24 cellular contexts compared by ENCODE assay signal in genomic region chr11:71215372-71215965, GRCh38. TPM values are rescaled to one million over a fixed set of nuclear protein-coding genes. Genes with fewer than 3 reads are reported as not detected.
"Had no signal": no experiment of that assay in that cellular context is flagged by ENCODE, and none has a peak within 500 bp of the region (broad histone marks: within the 10 kb centered on the region; RNA-seq: fewer than 3 reads in every experiment).

No MANE protein-coding gene starts in this region.

- H3K9me3 ChIP-seq: left ventricle myocardium inferior, mucosa of descending colon, pancreas, psoas muscle, testis, vagina had no signal

- H3K36me3 ChIP-seq: brain microvascular endothelial cell, left ventricle myocardium inferior, pancreas, vagina, WERI-Rb-1 had no signal

- H3K4me1 Mint-ChIP-seq: activated naive CD4-positive, alpha-beta T cell treated with anti-CD3 and anti-CD28 coated beads, Interleukin-2, amount 10 ng/mL, durations not matched to agents 7 days and 5 days; activated naive CD8-positive, alpha-beta T cell treated with anti-CD3 and anti-CD28 coated beads, Interleukin-2, amount 10 ng/mL, durations not matched to agents 7 days and 5 days had no signal

- H3K4me3 ChIP-seq: left ventricle myocardium inferior, mucosa of descending colon, pancreas, psoas muscle, testis, vagina had no signal

- H3K36me3 Mint-ChIP-seq: activated naive CD4-positive, alpha-beta T cell treated with anti-CD3 and anti-CD28 coated beads, Interleukin-2, amount 10 ng/mL, durations not matched to agents 7 days and 5 days; activated naive CD8-positive, alpha-beta T cell treated with anti-CD3 and anti-CD28 coated beads, Interleukin-2, amount 10 ng/mL, durations not matched to agents 7 days and 5 days; natural killer cell treated with Interleukin-12 subunit alpha and Interleukin-12 subunit beta and Interleukin-15 and Interleukin-18, amount 100 ng/mL, for 72 hours had no signal

- H3K27ac Mint-ChIP-seq: activated naive CD4-positive, alpha-beta T cell treated with anti-CD3 and anti-CD28 coated beads, Interleukin-2, amount 10 ng/mL, durations not matched to agents 7 days and 5 days; activated naive CD8-positive, alpha-beta T cell treated with anti-CD3 and anti-CD28 coated beads, Interleukin-2, amount 10 ng/mL, durations not matched to agents 7 days and 5 days; natural killer cell treated with Interleukin-12 subunit alpha and Interleukin-12 subunit beta and Interleukin-15 and Interleukin-18, amount 100 ng/mL, for 72 hours; T-helper 17 cell had no signal

- H3K27me3 Mint-ChIP-seq: activated naive CD4-positive, alpha-beta T cell treated with anti-CD3 and anti-CD28 coated beads, Interleukin-2, amount 10 ng/mL, durations not matched to agents 7 days and 5 days; activated naive CD8-positive, alpha-beta T cell treated with anti-CD3 and anti-CD28 coated beads, Interleukin-2, amount 10 ng/mL, durations not matched to agents 7 days and 5 days; type B pancreatic cell had no signal

- H3K4me3 Mint-ChIP-seq: activated naive CD4-positive, alpha-beta T cell treated with anti-CD3 and anti-CD28 coated beads, Interleukin-2, amount 10 ng/mL, durations not matched to agents 7 days and 5 days; activated naive CD8-positive, alpha-beta T cell treated with anti-CD3 and anti-CD28 coated beads, Interleukin-2, amount 10 ng/mL, durations not matched to agents 7 days and 5 days; natural killer cell treated with Interleukin-12 subunit alpha and Interleukin-12 subunit beta and Interleukin-15 and Interleukin-18, amount 100 ng/mL, for 72 hours; T-helper 17 cell; type B pancreatic cell had no signal

- H3K4me1 ChIP-seq: left ventricle myocardium inferior, pancreas, psoas muscle, testis, vagina had no signal

- ATAC-seq: activated CD4-positive, CD25-positive, alpha-beta regulatory T cell treated with anti-CD3 and anti-CD28 coated beads, Interleukin-2, amount 50 U/mL, for 24 hours; mucosa of descending colon; natural killer cell treated with Interleukin-12 subunit alpha and Interleukin-12 subunit beta and Interleukin-15 and Interleukin-18, amount 100 ng/mL, for 72 hours; pancreas; psoas muscle; stimulated activated naive CD8-positive, alpha-beta T cell treated with anti-CD3 and anti-CD28 coated beads, Interleukin-15, Interleukin-2, amounts not matched to agents 100 U/mL and 50 U/mL, for 24 hours; T-helper 17 cell had no signal

- H3K27me3 ChIP-seq: brain microvascular endothelial cell, pancreas, testis, vagina had no signal

- DNase-seq: activated CD4-positive, alpha-beta T cell treated with anti-CD3 and anti-CD28 coated beads for 48 hours; activated CD4-positive, alpha-beta T cell treated with anti-CD3 and anti-CD28 coated beads, Interleukin-2, amount 50 U/mL, for 48 hours; activated CD8-positive, alpha-beta memory T cell treated with anti-CD3 and anti-CD28 coated beads for 24 hours; activated gamma-delta T cell; activated naive CD4-positive, alpha-beta T cell treated with anti-CD3 and anti-CD28 coated beads, Interleukin-2, amount 10 ng/mL, durations not matched to agents 7 days and 5 days; activated naive CD8-positive, alpha-beta T cell treated with anti-CD3 and anti-CD28 coated beads, Interleukin-2, amount 10 ng/mL, durations not matched to agents 7 days and 5 days; activated T-cell treated with anti-CD3 and anti-CD28 coated beads, Interleukin-2, amount 50 U/mL, for 1 hour; brain microvascular endothelial cell; caudate nucleus; left ventricle myocardium inferior; stimulated activated CD4-positive, alpha-beta T cell treated with anti-CD3 and anti-CD28 coated beads, Interleukin-2, amount 100 ng/mL, for 48 hours; stimulated activated naive CD8-positive, alpha-beta T cell treated with anti-CD3 and anti-CD28 coated beads, Interleukin-15, Interleukin-2, amounts not matched to agents 100 U/mL and 50 U/mL, for 24 hours; T-helper 17 cell; T1000; testis; WERI-Rb-1 had no signal

- H3K9me3 Mint-ChIP-seq: activated naive CD4-positive, alpha-beta T cell treated with anti-CD3 and anti-CD28 coated beads, Interleukin-2, amount 10 ng/mL, durations not matched to agents 7 days and 5 days; activated naive CD8-positive, alpha-beta T cell treated with anti-CD3 and anti-CD28 coated beads, Interleukin-2, amount 10 ng/mL, durations not matched to agents 7 days and 5 days; natural killer cell treated with Interleukin-12 subunit alpha and Interleukin-12 subunit beta and Interleukin-15 and Interleukin-18, amount 100 ng/mL, for 72 hours; type B pancreatic cell had no signal

- H3K27ac ChIP-seq: brain microvascular endothelial cell, left ventricle myocardium inferior, pancreas, psoas muscle, testis, vagina, WERI-Rb-1 had no signal

RNA-seq across cellular contexts. Expression of gene SHANK2, which starts 36.9 kb away (rescaled TPM):
- total RNA-seq: activated naive CD8-positive, alpha-beta T cell treated with anti-CD3 and anti-CD28 coated beads, Interleukin-2, amount 10 ng/mL, durations not matched to agents 7 days and 5 days; endothelial cell of umbilical vein had no signal
- polyA plus RNA-seq: endothelial cell of umbilical vein had no signal
